ENCODE assay signal across 2 cellular contexts in genomic region chr12:116712458-116713303, GRCh38.
TF ChIP-seq lines count a peak whose summit lies in the region.

No MANE protein-coding gene starts in this region.

TF ChIP-seq in HEK293, 187 proteins besides CTCF, POLR2A, EP300 and RAD21 (continues in another document):
- TF ChIP-seq ZNF433 (tag by site-specific recombination; IDR thresholded peaks at IDR 0.05; ENCODE audit: low read depth): no peak
- peak; percentile 49 for TF ChIP-seq PRDM6 (tag by site-specific recombination; IDR thresholded peaks at IDR 0.05)
- 0 out of 2 replicates have a peak, but pooled peaks have one; percentile 30 for TF ChIP-seq ZNF692 (tag by site-specific recombination; IDR thresholded peaks at IDR 0.05)
- no peak for TF ChIP-seq ELK4 (IDR thresholded peaks at IDR 0.05; ENCODE audit: borderline replicate concordance, low read depth, low read length)
- peak; percentile 29; the same call in 1 of the 2 replicates for TF ChIP-seq EGR2 (tag by site-specific recombination; IDR thresholded peaks at IDR 0.05; ENCODE audit: low read depth)
- peak; percentile 70 for TF ChIP-seq ZNF341 (tag by site-specific recombination; IDR thresholded peaks at IDR 0.05; ENCODE audit: low read depth)
- peak; percentile 75 for TF ChIP-seq KLF8 (tag by site-specific recombination; IDR thresholded peaks at IDR 0.05)
- TF ChIP-seq KLF10 (tag by site-specific recombination; IDR thresholded peaks at IDR 0.05): peak; percentile 34; the same call in 1 of the 2 replicates
- TF ChIP-seq PATZ1 (tag by site-specific recombination; IDR thresholded peaks at IDR 0.05): peak; percentile 80
- peak; percentile 52 for TF ChIP-seq FEZF1 (tag by site-specific recombination; IDR thresholded peaks at IDR 0.05)
- TF ChIP-seq ZBTB20 (tag by site-specific recombination; IDR thresholded peaks at IDR 0.05): peak; percentile 72
- peak; percentile 77 for TF ChIP-seq ZNF398 (tag by site-specific recombination; IDR thresholded peaks at IDR 0.05)
- TF ChIP-seq ZFHX2 (tag by site-specific recombination; conservative IDR thresholded peaks at IDR 0.05): peak; percentile 22; the same call in 1 of the 2 replicates
- peak; percentile 38 for TF ChIP-seq GLIS1 (tag by site-specific recombination; IDR thresholded peaks at IDR 0.05)
- peak; percentile 84 for TF ChIP-seq ZNF843 (tag by site-specific recombination; IDR thresholded peaks at IDR 0.05)
- peak; percentile 91 for TF ChIP-seq TRIM28 (IDR thresholded peaks at IDR 0.05; ENCODE audit: borderline replicate concordance, low read length)

TF ChIP-seq in SK-N-SH, 30 proteins besides CTCF, POLR2A, EP300 and RAD21:
- no peak for TF ChIP-seq RXRA (IDR thresholded peaks at IDR 0.05; ENCODE audit: borderline replicate concordance, low read depth)
- no peak for TF ChIP-seq ZBTB33 (IDR thresholded peaks at IDR 0.05; ENCODE audit: borderline replicate concordance, low read depth)
- TF ChIP-seq TAF1 (IDR thresholded peaks at IDR 0.05; ENCODE audit: borderline replicate concordance, low read depth, low read length): no peak
- no peak for TF ChIP-seq JUND (IDR thresholded peaks at IDR 0.05)
- TF ChIP-seq SMC3 (IDR thresholded peaks at IDR 0.05; ENCODE audit: low read depth, low read length): no peak
- no peak for TF ChIP-seq SIN3A (IDR thresholded peaks at IDR 0.05; ENCODE audit: borderline replicate concordance, low read depth, low read length)
- TF ChIP-seq NFIC (IDR thresholded peaks at IDR 0.05; ENCODE audit: borderline replicate concordance): no peak
- TF ChIP-seq MXI1 (IDR thresholded peaks at IDR 0.05; ENCODE audit: low read depth, low read length): no peak
- no peak for TF ChIP-seq RFX5 (IDR thresholded peaks at IDR 0.05; ENCODE audit: low read length)
- TF ChIP-seq GABPA (IDR thresholded peaks at IDR 0.05; ENCODE audit: low read depth): no peak
- no peak for TF ChIP-seq YY1 (IDR thresholded peaks at IDR 0.05; ENCODE audit: low read depth)
- TF ChIP-seq FOSL2 (IDR thresholded peaks at IDR 0.05; ENCODE audit: borderline replicate concordance, low read depth): no peak
- TF ChIP-seq FOXM1 (IDR thresholded peaks at IDR 0.05; ENCODE audit: low read depth): no peak
- no peak for TF ChIP-seq TCF12 (IDR thresholded peaks at IDR 0.05)
- TF ChIP-seq CHD2 (IDR thresholded peaks at IDR 0.05; ENCODE audit: low read length, partially characterized antibody): no peak
TF ChIP-seq in SK-N-SH: peak in this region for 0.
